In the genomic region with DNA sequence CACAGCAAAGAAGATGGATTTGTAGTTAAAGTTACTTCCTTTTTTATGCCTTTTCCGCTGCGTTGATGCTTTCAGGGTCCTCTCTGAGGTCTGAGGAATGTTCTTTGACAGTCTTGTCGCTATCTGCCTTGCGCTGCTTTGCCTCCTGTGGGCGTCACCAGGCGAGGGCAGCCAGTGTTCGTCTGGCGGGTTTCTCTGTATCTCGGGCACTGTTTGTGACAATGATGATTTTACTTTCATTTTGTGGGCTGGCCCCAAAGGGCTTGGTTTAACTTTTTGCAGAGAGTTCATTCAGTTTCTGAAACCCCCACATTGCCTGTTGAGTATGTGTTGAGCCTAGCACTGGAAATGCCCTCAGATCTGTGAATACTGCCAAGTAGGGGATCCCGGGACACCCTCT, we compare ENCODE assay signal across 8 cellular contexts. TPM values are rescaled to one million over a fixed set of nuclear protein-coding genes. Genes with fewer than 3 reads are reported as not detected.
DNase-seq lines count a peak whose midpoint lies in the region; ATAC-seq and TF ChIP-seq lines count a peak whose summit lies in the region.

No MANE protein-coding gene starts in this region.

- H3K4me3 ChIP-seq in brain microvascular endothelial cell (ENCODE audit: low read depth, low read length), result peak overlapping the region; percentile 3
- H3K4me3 ChIP-seq in gastrocnemius medialis, result peak overlapping the region in 3 of 4 donors; percentile 29 to 41 (median 33)

- DNase-seq in brain microvascular endothelial cell (no peak), gastrocnemius medialis (no peak), NOMO-1 treated with dmso at 0.1 percent for 144 hours (lab: John Stamatoyannopoulos, UW; ENCODE audit: unreplicated experiment) (no peak), medulla oblongata (ENCODE audit: extremely low spot score) (no peak)

- H3K4me1 ChIP-seq in gastrocnemius medialis, result peaks cover 20 to 44% of the 10 kb centered on the region in 2 donors

- TF ChIP-seq CTCF in VCaP (conservative IDR thresholded peaks at IDR 0.05) (no peak), brain microvascular endothelial cell (IDR thresholded peaks at IDR 0.05; ENCODE audit: low read depth, low read length, missing control alignments) (no peak), gastrocnemius medialis (IDR thresholded peaks at IDR 0.05 in 4 of 5, conservative IDR thresholded peaks at IDR 0.05 in 1 of 5) (no peak)

- H3K27ac ChIP-seq in VCaP (peak overlapping the region; percentile 27; the same call in 1 of the 2 replicates), brain microvascular endothelial cell (no peak overlapping the region), gastrocnemius medialis (peak overlapping the region; percentile 3 to 80 (median 43))

- ATAC-seq in GM18498 (IDR thresholded peaks at IDR 0.05; ENCODE audit: unreplicated experiment) (peak; percentile 91), HG02938 (IDR thresholded peaks at IDR 0.05; ENCODE audit: unreplicated experiment) (peak; percentile 67), gastrocnemius medialis (no peak), SK-N-SH treated with all-trans-retinoic acid at 6 μM for 48 hours (no peak)

- intact Hi-C loops in gastrocnemius medialis (cut with DNase I; ENCODE audit: low total_unique reads), result loop anchor here (10.0 kb wide), 2 partner anchors 440 to 630 kb away; a partner anchor contains a TSS

- no peaks in the 10 kb centered on the region for H3K9me3 ChIP-seq in gastrocnemius medialis

- in situ Hi-C loops in brain microvascular endothelial cell (cut with HindIII; ENCODE audit: low pct_ligation_motif_present, low sequenced_read_pairs), result loop anchor here (10.0 kb wide), 1 partner anchor 160 kb away; no protein-coding TSS in a partner anchor
- in situ Hi-C loops in gastrocnemius medialis (cut with MboI; ENCODE audit: low sequenced_read_pairs in 4 of 4), result loop anchor here (5.0 to 25.0 kb wide), 4 partner anchors 152 to 627 kb away; a partner anchor contains a TSS

- H3K36me3 ChIP-seq in brain microvascular endothelial cell (replicated peaks) (no peaks in the 10 kb centered on the region), gastrocnemius medialis (no peaks in the 10 kb centered on the region)

- H3K27me3 ChIP-seq in brain microvascular endothelial cell (replicated peaks) (no peaks in the 10 kb centered on the region), gastrocnemius medialis (no peaks in the 10 kb centered on the region)

- no peak for TF ChIP-seq POLR2A in gastrocnemius medialis (IDR thresholded peaks at IDR 0.05)

TF ChIP-seq in SK-N-SH treated with all-trans-retinoic acid at 6 μM for 48 hours, 23 proteins besides CTCF, POLR2A, EP300 and RAD21:
- TF ChIP-seq SNAI2 (CRISPR knock-in tag; IDR thresholded peaks at IDR 0.05) (no peak), PPARA (CRISPR knock-in tag; IDR thresholded peaks at IDR 0.05; ENCODE audit: borderline replicate concordance) (no peak), OSR1 (CRISPR knock-in tag; IDR thresholded peaks at IDR 0.05) (no peak), CSDC2 (CRISPR knock-in tag; IDR thresholded peaks at IDR 0.05) (no peak), ARNTL (CRISPR knock-in tag; IDR thresholded peaks at IDR 0.05; ENCODE audit: borderline replicate concordance, low read depth) (no peak)
- TF ChIP-seq, protein P1, sequence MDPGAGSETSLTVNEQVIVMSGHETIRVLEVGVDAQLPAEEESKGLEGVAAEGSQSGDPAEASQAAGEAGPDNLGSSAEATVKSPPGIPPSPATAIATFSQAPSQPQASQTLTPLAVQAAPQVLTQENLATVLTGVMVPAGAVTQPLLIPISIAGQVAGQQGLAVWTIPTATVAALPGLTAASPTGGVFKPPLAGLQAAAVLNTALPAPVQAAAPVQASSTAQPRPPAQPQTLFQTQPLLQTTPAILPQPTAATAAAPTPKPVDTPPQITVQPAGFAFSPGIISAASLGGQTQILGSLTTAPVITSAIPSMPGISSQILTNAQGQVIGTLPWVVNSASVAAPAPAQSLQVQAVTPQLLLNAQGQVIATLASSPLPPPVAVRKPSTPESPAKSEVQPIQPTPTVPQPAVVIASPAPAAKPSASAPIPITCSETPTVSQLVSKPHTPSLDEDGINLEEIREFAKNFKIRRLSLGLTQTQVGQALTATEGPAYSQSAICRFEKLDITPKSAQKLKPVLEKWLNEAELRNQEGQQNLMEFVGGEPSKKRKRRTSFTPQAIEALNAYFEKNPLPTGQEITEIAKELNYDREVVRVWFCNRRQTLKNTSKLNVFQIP (CRISPR knock-in tag; IDR thresholded peaks at IDR 0.05; ENCODE audit: borderline replicate concordance, low read depth), result no peak

RNA-seq across cellular contexts. Expression of a gene that starts 24.6 kb away (rescaled TPM):
- 10 to 100 TPM in 2 of 4 donors, 1 to 10 TPM in 2; 7.7 to 28.7 (median 9.1) TPM for total RNA-seq in gastrocnemius medialis

Comparison
In these comparisons a context has a peak if more than half of its experiments do, and no peak if none do; other contexts are left out.
1. ATAC-seq: peak in GM18498 (single experiment) and HG02938 (single experiment); none in gastrocnemius medialis (0 of 2) and SK-N-SH treated with all-trans-retinoic acid at 6 μM for 48 hours (single experiment).